10 cellular contexts compared by ENCODE assay signal in genomic region chr1:168081373-168082007, GRCh38. TPM values are rescaled to one million over a fixed set of nuclear protein-coding genes. Genes with fewer than 3 reads are reported as not detected.
A peak's percentile ranks its signal among the peaks of the same experiment; 100 is the strongest.
DNase-seq lines count a peak whose midpoint lies in the region; ATAC-seq and TF ChIP-seq lines count a peak whose summit lies in the region.
"Had no signal": no experiment of that assay in that cellular context is flagged by ENCODE, and none has a peak within 500 bp of the region (broad histone marks: within the 10 kb centered on the region; RNA-seq: fewer than 3 reads in every experiment).

No MANE protein-coding gene starts in this region.

- no peaks in the 10 kb centered on the region for H3K27me3 Mint-ChIP-seq in MCF 10A (ENCODE audit: insufficient read depth, unreplicated experiment)
- no peaks in the 10 kb centered on the region for H3K27me3 Mint-ChIP-seq in endodermal cell (ENCODE audit: insufficient read depth)
- peaks cover 0 to under 1% of the 10 kb centered on the region in 2 donors for H3K27me3 Mint-ChIP-seq in effector memory CD8-positive, alpha-beta T cell
- H3K27me3 Mint-ChIP-seq: B cell had no signal

- ATAC-seq in mucosa of descending colon, result peak; percentile 15
- peak; percentile 31 for ATAC-seq in aorta (ENCODE audit: low FRiP score)
- ATAC-seq in effector memory CD8-positive, alpha-beta T cell (replicated peaks), result no peak

- POLR2A ChIA-PET in MCF 10A (lab: Yijun Ruan, JAX), result interaction anchor here (0.6 to 2.4 kb wide), 16 partner anchors 10 to 250 kb away, joined by 3 to 24 read pairs (median 3); partner anchors contain the start of gene DCAF6

- no peak overlapping the region for H3K9ac ChIP-seq in endodermal cell (ENCODE audit: extremely low read depth, low read length, poor library complexity, severe bottlenecking)

- H3K4me3 Mint-ChIP-seq in MCF 10A (ENCODE audit: unreplicated experiment) (no peak overlapping the region), endodermal cell (no peak overlapping the region)
- no peak overlapping the region for H3K4me3 Mint-ChIP-seq in effector memory CD8-positive, alpha-beta T cell
- H3K4me3 Mint-ChIP-seq: B cell, IgD-negative memory B cell had no signal

- intact Hi-C loops in MCF 10A (cut with micrococcal nuclease) (loop anchor here (1.0 to 2.0 kb wide), 5 partner anchors 145 to 481 kb away; partner anchors contain the start of genes DCAF6, MPC2 and MPZL1), breast epithelium (cut with DNase I; ENCODE audit: low total_unique reads) (no loop called here), mucosa of descending colon (cut with DNase I, micrococcal nuclease) (no loop called here), aorta (cut with DNase I) (loop anchor here in 1 of 2 donors (10.0 kb wide), 1 partner anchor 367 kb away; no protein-coding TSS in a partner anchor)

- H3K9me3 Mint-ChIP-seq in MCF 10A (ENCODE audit: unreplicated experiment), result no peaks in the 10 kb centered on the region
- H3K9me3 Mint-ChIP-seq in endodermal cell, result no peaks in the 10 kb centered on the region
- H3K9me3 Mint-ChIP-seq in effector memory CD8-positive, alpha-beta T cell, result no peaks in the 10 kb centered on the region
- H3K9me3 Mint-ChIP-seq: IgD-negative memory B cell had no signal

- H3K4me1 ChIP-seq in breast epithelium, result no peaks in the 10 kb centered on the region
- no peaks in the 10 kb centered on the region for H3K4me1 ChIP-seq in endodermal cell (ENCODE audit: control insufficient read depth, insufficient read depth, low read length)
- H3K4me1 ChIP-seq in mucosa of descending colon (ENCODE audit: low read depth), result no peaks in the 10 kb centered on the region
- peaks cover 0 to 1% of the 10 kb centered on the region in 2 donors for H3K4me1 ChIP-seq in aorta (ENCODE audit: control insufficient read depth in 1 of 2, insufficient read depth in 2 of 2, low read length in 2 of 2)

- CTCF ChIA-PET in MCF 10A (lab: Yijun Ruan, JAX), result interaction anchor here (0.5 to 6.5 kb wide), 68 partner anchors 8 to 714 kb away, joined by 3 to 116 read pairs (median 6); partner anchors contain the start of genes DCAF6, GPR161 and MPZL1

- H3K4me3 ChIP-seq in breast epithelium, result no peak overlapping the region
- no peak overlapping the region for H3K4me3 ChIP-seq in endodermal cell (ENCODE audit: low read length)
- H3K4me3 ChIP-seq in mucosa of descending colon, result no peak overlapping the region
- H3K4me3 ChIP-seq in aorta (ENCODE audit: low read length in 2 of 2), result no peak overlapping the region

- BruUV-seq in MCF 10A (replicated peaks; lab: Mats Ljungman, UMichigan), result no TSS peak

- H3K27me3 ChIP-seq in breast epithelium, result no peaks in the 10 kb centered on the region
- H3K27me3 ChIP-seq in endodermal cell (ENCODE audit: control insufficient read depth, insufficient read depth, low read length, poor library complexity, severe bottlenecking), result no peaks in the 10 kb centered on the region
- no peaks in the 10 kb centered on the region for H3K27me3 ChIP-seq in aorta (ENCODE audit: control insufficient read depth in 1 of 2, insufficient read depth in 2 of 2, low read length in 1 of 2)

- H3K36me3 Mint-ChIP-seq in MCF 10A (ENCODE audit: insufficient read depth, unreplicated experiment) (peaks cover 53% of the 10 kb centered on the region), endodermal cell (ENCODE audit: low read depth) (peaks cover 33% of the 10 kb centered on the region)
- H3K36me3 Mint-ChIP-seq in effector memory CD8-positive, alpha-beta T cell (ENCODE audit: insufficient read depth), result peaks cover 6% of the 10 kb centered on the region

- TF ChIP-seq POLR2A in breast epithelium (IDR thresholded peaks at IDR 0.05), result no peak

- no peaks in the 10 kb centered on the region for H3K9me3 ChIP-seq in breast epithelium
- no peaks in the 10 kb centered on the region for H3K9me3 ChIP-seq in endodermal cell (ENCODE audit: control insufficient read depth, low read length)
- H3K9me3 ChIP-seq in mucosa of descending colon, result no peaks in the 10 kb centered on the region
- H3K9me3 ChIP-seq in aorta (ENCODE audit: control insufficient read depth, low read length), result no peaks in the 10 kb centered on the region

- H3K36me3 ChIP-seq in breast epithelium (no peaks in the 10 kb centered on the region), endodermal cell (ENCODE audit: control insufficient read depth, insufficient read depth, low read length) (peaks cover 65% of the 10 kb centered on the region), mucosa of descending colon (ENCODE audit: low read depth) (no peaks in the 10 kb centered on the region), aorta (ENCODE audit: control insufficient read depth in 1 of 2, insufficient read depth in 2 of 2, low read length in 1 of 2) (no peaks in the 10 kb centered on the region)

- WGBS in endodermal cell (ENCODE audit: insufficient coverage in 1 of 2, insufficient read length in 1 of 2), 2 experiments, result 97 to 100% methylated on average over 2 to 4 of the region's 4 CpGs
- 76 to 82% methylated on average over 4 of the region's 4 CpGs for WGBS in aorta, 2 donors

- H3K27ac Mint-ChIP-seq in MCF 10A (ENCODE audit: low read depth, unreplicated experiment) (peak overlapping the region; percentile 82), endodermal cell (peak overlapping the region; percentile 42)
- H3K27ac Mint-ChIP-seq in effector memory CD8-positive, alpha-beta T cell, result no peak overlapping the region
- H3K27ac Mint-ChIP-seq: B cell had no signal

- DNase-seq in MCF 10A (ENCODE audit: unreplicated experiment) (peak; percentile 82), breast epithelium (ENCODE audit: low spot score in 2 of 2) (no peak), endodermal cell (no peak), mucosa of descending colon (no peak), aorta (peak in 1 of 2 donors; percentile 67), NCI-H526 (lab: John Stamatoyannopoulos, UW) (no peak), A172 (ENCODE audit: low spot score) (no peak)
- DNase-seq in effector memory CD8-positive, alpha-beta T cell, result no peak

- peak overlapping the region in 1 of 2 donors; percentile 79 for H3K27ac ChIP-seq in breast epithelium
- no peak overlapping the region for H3K27ac ChIP-seq in endodermal cell (ENCODE audit: low read depth, low read length)
- H3K27ac ChIP-seq in aorta (ENCODE audit: low read depth in 1 of 2, low read length in 2 of 2), result peak overlapping the region in 1 of 2 donors; percentile 27

- TF ChIP-seq CTCF in MCF 10A (IDR thresholded peaks at IDR 0.05; ENCODE audit: unreplicated experiment) (no peak), breast epithelium (IDR thresholded peaks at IDR 0.05) (no peak), endodermal cell (conservative IDR thresholded peaks at IDR 0.05) (no peak), mucosa of descending colon (IDR thresholded peaks at IDR 0.05) (no peak)

- H3K4me1 Mint-ChIP-seq in MCF 10A (ENCODE audit: insufficient read depth, unreplicated experiment) (peaks cover 28% of the 10 kb centered on the region), endodermal cell (peaks cover 7% of the 10 kb centered on the region)
- H3K4me1 Mint-ChIP-seq in effector memory CD8-positive, alpha-beta T cell (ENCODE audit: low read depth in 2 of 2), result peaks cover 7% of the 10 kb centered on the region in 2 donors
- H3K4me1 Mint-ChIP-seq: IgD-negative memory B cell had no signal

RNA-seq across cellular contexts. Expression of gene GPR161, which starts 55.2 kb away (rescaled TPM):
- total RNA-seq in MCF 10A (2022), result 6.6 and 10.2 TPM in 2 replicates
- 1 to 10 TPM; 2.8 to 5.6 (median 4.5) TPM for total RNA-seq in breast epithelium
- 10 to 100 TPM; 24.0 to 26.6 TPM for total RNA-seq in endodermal cell
- 28.9 TPM for polyA plus RNA-seq in endodermal cell (2013, experiment 1 of 2)
- polyA plus RNA-seq in endodermal cell (2013, experiment 2 of 2), result 26.6 TPM
- 10 to 100 TPM in 1 of 3 donors, 1 to 10 TPM in 2; 2.2 to 13.1 (median 4.2) TPM for total RNA-seq in mucosa of descending colon
- 10 to 100 TPM; 14.4 to 19.8 TPM for total RNA-seq in aorta
- 10 to 100 TPM in 1 of 2 donors, 1 to 10 TPM in 1; 6.0 to 13.1 TPM for polyA plus RNA-seq in aorta
- total RNA-seq in A172 (2014; rRNA removed; shearing (Covaris generic)), result 26.0 and 26.1 TPM in 2 replicates
- polyA plus RNA-seq: IgD-negative memory B cell had no signal

Comparison
In these comparisons a context has a peak if more than half of its experiments do, and no peak if none do; other contexts are left out.
1. H3K27ac Mint-ChIP-seq: peak in MCF 10A (single experiment) and endodermal cell (single experiment); none in effector memory CD8-positive, alpha-beta T cell (0 of 2).